Comparison of ENCODE assay signal across 19 cellular contexts in genomic region chr11:64611961-64612646, GRCh38. TPM values are rescaled to one million over a fixed set of nuclear protein-coding genes. Genes with fewer than 3 reads are reported as not detected.
DNase-seq lines count a peak whose midpoint lies in the region; ATAC-seq and TF ChIP-seq lines count a peak whose summit lies in the region.
"Had no signal": no experiment of that assay in that cellular context is flagged by ENCODE, and none has a peak within 500 bp of the region (broad histone marks: within the 10 kb centered on the region; RNA-seq: fewer than 3 reads in every experiment).

No MANE protein-coding gene starts in this region.

- intact Hi-C loops in Right ventricle myocardium inferior (cut with DNase I) = no loop called here
- intact Hi-C loops in cardiac septum (cut with DNase I) = no loop called here
- intact Hi-C loops in upper lobe of right lung (cut with DNase I) = no loop called here

- peaks cover 4% of the 10 kb centered on the region for H3K27me3 ChIP-seq in upper lobe of right lung
- H3K27me3 ChIP-seq: cardiac muscle cell had no signal

- TF ChIP-seq CTCF in upper lobe of right lung (IDR thresholded peaks at IDR 0.05) = no peak

- H3K9me3 ChIP-seq in KOPT-K1 (ENCODE audit: insufficient read depth, low read length, poor library complexity, severe bottlenecking) (no peaks in the 10 kb centered on the region), upper lobe of right lung (no peaks in the 10 kb centered on the region)

- DNase-seq in Right ventricle myocardium inferior (ENCODE audit: missing footprints) (peak; percentile 48), cardiac septum (ENCODE audit: low spot score) (no peak), upper lobe of right lung (no peak), NCI-H2196 treated with DMSO at 0.1 percent for 48 hours (lab: John Stamatoyannopoulos, UW; ENCODE audit: unreplicated experiment) (no peak), OCI-M2 (lab: John Stamatoyannopoulos, UW; ENCODE audit: unreplicated experiment) (no peak), ecto neural progenitor cell (ENCODE audit: low spot score) (no peak)
- DNase-seq: activated CD4-positive, alpha-beta T cell treated with anti-CD3 and anti-CD28 coated beads for 36 hours; activated T-cell treated with anti-CD3 and anti-CD28 coated beads, Interleukin-2, amount 50 U/mL, for 48 hours; Calu3; effector memory CD8-positive, alpha-beta T cell; NCI-H1092 treated with DMSO at 0.1 percent for 48 hours; RPMI8226 had no signal

- H3K4me1 ChIP-seq in upper lobe of right lung = no peaks in the 10 kb centered on the region

- ATAC-seq in Right ventricle myocardium inferior (no peak), upper lobe of right lung (peak; percentile 32)
- ATAC-seq: activated CD4-positive, alpha-beta T cell treated with anti-CD3 and anti-CD28 coated beads for 36 hours; effector memory CD8-positive, alpha-beta T cell had no signal

- H3K27ac ChIP-seq in KOPT-K1 (ENCODE audit: low read depth, low read length, poor library complexity, severe bottlenecking) (peak overlapping the region; percentile 81), angular gyrus (ENCODE audit: low read depth, low read length) (peak overlapping the region; percentile 15), upper lobe of right lung (no peak overlapping the region)
- H3K27ac ChIP-seq: cardiac muscle cell had no signal

- no peak overlapping the region for H3K4me3 ChIP-seq in upper lobe of right lung
- H3K4me3 ChIP-seq: cardiac muscle cell had no signal

- H3K36me3 ChIP-seq in KOPT-K1 (ENCODE audit: insufficient read depth, low read length) (no peaks in the 10 kb centered on the region), upper lobe of right lung (no peaks in the 10 kb centered on the region)
- H3K36me3 ChIP-seq: cardiac muscle cell had no signal

RNA-seq across cellular contexts. Expression of gene SLC22A12, which starts 21.1 kb away (rescaled TPM):
- total RNA-seq in Right ventricle myocardium inferior (not detected), cardiac septum (not detected), upper lobe of right lung (not detected)
- total RNA-seq: activated CD4-positive, alpha-beta T cell treated with anti-CD3 and anti-CD28 coated beads for 36 hours; Calu3; cardiac muscle cell; G401; H4; subcutaneous adipose tissue; T-helper 1 cell treated with Interleukin-12 subunit alpha and Interleukin-12 subunit beta and Interleukin-4 antibody, amounts not matched to agents 30 ng/mL and 1 ng/mL, for 36 hours had no signal

RNA-seq across cellular contexts. Expression of gene SLC22A11, which starts 56.4 kb away (rescaled TPM):
- total RNA-seq in Right ventricle myocardium inferior (not detected), cardiac septum (not detected), upper lobe of right lung (not detected)
- total RNA-seq: Calu3; cardiac muscle cell; H4; subcutaneous adipose tissue; T-helper 1 cell treated with Interleukin-12 subunit alpha and Interleukin-12 subunit beta and Interleukin-4 antibody, amounts not matched to agents 30 ng/mL and 1 ng/mL, for 36 hours had no signal
